Comparison of ENCODE assay signal across 1 cellular context in the genomic region with DNA sequence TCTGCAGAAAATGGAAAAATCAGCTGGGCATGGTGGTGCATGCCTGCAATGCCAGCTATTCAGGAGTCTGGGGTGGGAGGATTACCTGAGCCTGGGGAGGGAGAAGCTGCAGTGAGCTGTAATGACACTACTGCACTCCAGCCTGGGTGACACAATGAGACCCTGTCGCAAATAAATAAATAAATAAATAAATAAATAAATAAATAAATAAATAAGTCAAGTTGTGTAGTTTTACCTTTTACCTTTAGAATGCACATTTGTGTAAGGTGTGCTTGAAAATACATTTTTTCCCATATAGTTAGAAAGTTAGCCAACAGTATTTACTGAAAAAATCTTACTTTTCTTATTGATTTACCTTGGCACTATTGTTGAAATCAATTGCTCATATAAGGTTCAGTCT.
TF ChIP-seq lines count a peak whose summit lies in the region.

No MANE protein-coding gene starts in this region.

TF ChIP-seq in HEK293, 187 proteins besides CTCF, POLR2A, EP300 and RAD21 (continued from another document and continues in another):
- TF ChIP-seq, protein P1, sequence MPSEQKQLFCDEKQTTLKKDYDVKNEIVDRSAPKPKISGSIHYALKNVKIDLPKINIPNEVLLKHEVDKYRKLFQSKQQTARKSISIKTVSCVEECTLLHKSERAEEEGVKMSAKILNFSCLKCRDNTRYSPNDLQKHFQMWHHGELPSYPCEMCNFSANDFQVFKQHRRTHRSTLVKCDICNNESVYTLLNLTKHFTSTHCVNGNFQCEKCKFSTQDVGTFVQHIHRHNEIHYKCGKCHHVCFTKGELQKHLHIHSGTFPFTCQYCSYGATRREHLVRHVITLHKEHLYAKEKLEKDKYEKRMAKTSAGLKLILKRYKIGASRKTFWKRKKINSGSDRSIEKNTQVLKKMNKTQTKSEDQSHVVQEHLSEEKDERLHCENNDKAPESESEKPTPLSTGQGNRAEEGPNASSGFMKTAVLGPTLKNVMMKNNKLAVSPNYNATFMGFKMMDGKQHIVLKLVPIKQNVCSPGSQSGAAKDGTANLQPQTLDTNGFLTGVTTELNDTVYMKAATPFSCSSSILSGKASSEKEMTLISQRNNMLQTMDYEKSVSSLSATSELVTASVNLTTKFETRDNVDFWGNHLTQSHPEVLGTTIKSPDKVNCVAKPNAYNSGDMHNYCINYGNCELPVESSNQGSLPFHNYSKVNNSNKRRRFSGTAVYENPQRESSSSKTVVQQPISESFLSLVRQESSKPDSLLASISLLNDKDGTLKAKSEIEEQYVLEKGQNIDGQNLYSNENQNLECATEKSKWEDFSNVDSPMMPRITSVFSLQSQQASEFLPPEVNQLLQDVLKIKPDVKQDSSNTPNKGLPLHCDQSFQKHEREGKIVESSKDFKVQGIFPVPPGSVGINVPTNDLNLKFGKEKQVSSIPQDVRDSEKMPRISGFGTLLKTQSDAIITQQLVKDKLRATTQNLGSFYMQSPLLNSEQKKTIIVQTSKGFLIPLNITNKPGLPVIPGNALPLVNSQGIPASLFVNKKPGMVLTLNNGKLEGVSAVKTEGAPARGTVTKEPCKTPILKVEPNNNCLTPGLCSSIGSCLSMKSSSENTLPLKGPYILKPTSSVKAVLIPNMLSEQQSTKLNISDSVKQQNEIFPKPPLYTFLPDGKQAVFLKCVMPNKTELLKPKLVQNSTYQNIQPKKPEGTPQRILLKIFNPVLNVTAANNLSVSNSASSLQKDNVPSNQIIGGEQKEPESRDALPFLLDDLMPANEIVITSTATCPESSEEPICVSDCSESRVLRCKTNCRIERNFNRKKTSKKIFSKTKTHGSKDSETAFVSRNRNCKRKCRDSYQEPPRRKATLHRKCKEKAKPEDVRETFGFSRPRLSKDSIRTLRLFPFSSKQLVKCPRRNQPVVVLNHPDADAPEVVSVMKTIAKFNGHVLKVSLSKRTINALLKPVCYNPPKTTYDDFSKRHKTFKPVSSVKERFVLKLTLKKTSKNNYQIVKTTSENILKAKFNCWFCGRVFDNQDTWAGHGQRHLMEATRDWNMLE (tag by site-specific recombination; conservative IDR thresholded peaks at IDR 0.05; ENCODE audit: low read depth) = peak; percentile 77
- 0 out of 2 replicates have a peak, but pooled peaks have one; percentile 23 for TF ChIP-seq ZNF19 (tag by site-specific recombination; IDR thresholded peaks at IDR 0.05; ENCODE audit: low read depth)
- TF ChIP-seq ZNF626 (tag by site-specific recombination; IDR thresholded peaks at IDR 0.05) = no peak
- peak; percentile 60 for TF ChIP-seq ZNF266 (tag by site-specific recombination; IDR thresholded peaks at IDR 0.05; ENCODE audit: low read depth)
- TF ChIP-seq ZFP41 (tag by site-specific recombination; IDR thresholded peaks at IDR 0.05; ENCODE audit: borderline replicate concordance) = no peak
- TF ChIP-seq ZNF629 (tag by site-specific recombination; IDR thresholded peaks at IDR 0.05) = 0 out of 2 replicates have a peak, but pooled peaks have one; percentile 20
- no peak for TF ChIP-seq PATZ1 (tag by site-specific recombination; IDR thresholded peaks at IDR 0.05)
- no peak for TF ChIP-seq ZNF335 (tag by site-specific recombination; conservative IDR thresholded peaks at IDR 0.05)
- TF ChIP-seq ZNF555 (tag by site-specific recombination; conservative IDR thresholded peaks at IDR 0.05) = peak; percentile 69
- 0 out of 2 replicates have a peak, but pooled peaks have one; percentile 56 for TF ChIP-seq AEBP2 (tag by site-specific recombination; IDR thresholded peaks at IDR 0.05; ENCODE audit: borderline replicate concordance)
- TF ChIP-seq ZNF48 (tag by site-specific recombination; IDR thresholded peaks at IDR 0.05) = no peak
- no peak for TF ChIP-seq ZNF791 (tag by site-specific recombination; IDR thresholded peaks at IDR 0.05)
- TF ChIP-seq SP7 (tag by site-specific recombination; IDR thresholded peaks at IDR 0.05) = no peak
- peak; percentile 36; the same call in 1 of the 2 replicates for TF ChIP-seq ZNF202 (tag by site-specific recombination; IDR thresholded peaks at IDR 0.05; ENCODE audit: borderline replicate concordance)
- TF ChIP-seq ZBTB8A (tag by site-specific recombination; IDR thresholded peaks at IDR 0.05) = peak; percentile 56; the same call in 1 of the 2 replicates
- TF ChIP-seq ZNF426 (tag by site-specific recombination; IDR thresholded peaks at IDR 0.05) = peak; percentile 76
- TF ChIP-seq ZBTB1 (tag by site-specific recombination; IDR thresholded peaks at IDR 0.05) = no peak
- TF ChIP-seq ZSCAN16 (tag by site-specific recombination; IDR thresholded peaks at IDR 0.05) = no peak
- TF ChIP-seq IKZF3 (tag by site-specific recombination; IDR thresholded peaks at IDR 0.05) = no peak
- no peak for TF ChIP-seq ZNF704 (tag by site-specific recombination; IDR thresholded peaks at IDR 0.05)
- TF ChIP-seq ZNF221 (tag by site-specific recombination; IDR thresholded peaks at IDR 0.05; ENCODE audit: borderline replicate concordance) = no peak
- 0 out of 2 replicates have a peak, but pooled peaks have one; percentile 22 for TF ChIP-seq ZNF654 (tag by site-specific recombination; IDR thresholded peaks at IDR 0.05; ENCODE audit: low read depth)
- no peak for TF ChIP-seq ZNF830 (tag by site-specific recombination; IDR thresholded peaks at IDR 0.05; ENCODE audit: low read depth)
- TF ChIP-seq ZBTB26 (tag by site-specific recombination; optimal IDR thresholded peaks at IDR 0.05) = no peak
- TF ChIP-seq ZNF513 (tag by site-specific recombination; IDR thresholded peaks at IDR 0.05) = no peak
- peak; percentile 52 for TF ChIP-seq ZNF623 (tag by site-specific recombination; IDR thresholded peaks at IDR 0.05)
- TF ChIP-seq ZNF510 (tag by site-specific recombination; IDR thresholded peaks at IDR 0.05; ENCODE audit: insufficient replicate concordance) = peak; percentile 35
- no peak for TF ChIP-seq ZNF585B (tag by site-specific recombination; IDR thresholded peaks at IDR 0.05)
- TF ChIP-seq BCL11A (tag by site-specific recombination; IDR thresholded peaks at IDR 0.05; ENCODE audit: low read depth) = no peak
- no peak for TF ChIP-seq ZNF747 (tag by site-specific recombination; IDR thresholded peaks at IDR 0.05)
- no peak for TF ChIP-seq KLF16 (tag by site-specific recombination; IDR thresholded peaks at IDR 0.05)
- 0 out of 2 replicates have a peak, but pooled peaks have one; percentile 26 for TF ChIP-seq ZNF558 (tag by site-specific recombination; IDR thresholded peaks at IDR 0.05)
- TF ChIP-seq ZNF610 (tag by site-specific recombination; IDR thresholded peaks at IDR 0.05; ENCODE audit: borderline replicate concordance) = no peak
- peak; percentile 70 for TF ChIP-seq ZNF140 (tag by site-specific recombination; IDR thresholded peaks at IDR 0.05)
- no peak for TF ChIP-seq ZNF292 (tag by site-specific recombination; IDR thresholded peaks at IDR 0.05; ENCODE audit: borderline replicate concordance, low read depth)
- no peak for TF ChIP-seq ZNF544 (tag by site-specific recombination; IDR thresholded peaks at IDR 0.05)
- no peak for TF ChIP-seq ZNF621 (tag by site-specific recombination; IDR thresholded peaks at IDR 0.05)
- TF ChIP-seq ZNF274 (IDR thresholded peaks at IDR 0.05; ENCODE audit: low read length) = no peak
- TF ChIP-seq ZNF274 (tag by site-specific recombination; IDR thresholded peaks at IDR 0.05; ENCODE audit: borderline replicate concordance) = no peak
- TF ChIP-seq PRDM10 (tag by site-specific recombination; IDR thresholded peaks at IDR 0.05) = no peak
- TF ChIP-seq ZNF433 (tag by site-specific recombination; IDR thresholded peaks at IDR 0.05; ENCODE audit: low read depth) = peak; percentile 65
- no peak for TF ChIP-seq ZIC2 (tag by site-specific recombination; IDR thresholded peaks at IDR 0.05)
- no peak for TF ChIP-seq WT1 (tag by site-specific recombination; IDR thresholded peaks at IDR 0.05)
- TF ChIP-seq, protein P2, sequence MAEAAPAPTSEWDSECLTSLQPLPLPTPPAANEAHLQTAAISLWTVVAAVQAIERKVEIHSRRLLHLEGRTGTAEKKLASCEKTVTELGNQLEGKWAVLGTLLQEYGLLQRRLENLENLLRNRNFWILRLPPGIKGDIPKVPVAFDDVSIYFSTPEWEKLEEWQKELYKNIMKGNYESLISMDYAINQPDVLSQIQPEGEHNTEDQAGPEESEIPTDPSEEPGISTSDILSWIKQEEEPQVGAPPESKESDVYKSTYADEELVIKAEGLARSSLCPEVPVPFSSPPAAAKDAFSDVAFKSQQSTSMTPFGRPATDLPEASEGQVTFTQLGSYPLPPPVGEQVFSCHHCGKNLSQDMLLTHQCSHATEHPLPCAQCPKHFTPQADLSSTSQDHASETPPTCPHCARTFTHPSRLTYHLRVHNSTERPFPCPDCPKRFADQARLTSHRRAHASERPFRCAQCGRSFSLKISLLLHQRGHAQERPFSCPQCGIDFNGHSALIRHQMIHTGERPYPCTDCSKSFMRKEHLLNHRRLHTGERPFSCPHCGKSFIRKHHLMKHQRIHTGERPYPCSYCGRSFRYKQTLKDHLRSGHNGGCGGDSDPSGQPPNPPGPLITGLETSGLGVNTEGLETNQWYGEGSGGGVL (tag by site-specific recombination; IDR thresholded peaks at IDR 0.05) = no peak
